Comparison of ENCODE assay signal across 8 cellular contexts in genomic region chr2:193348055-193348454, GRCh38.
DNase-seq lines count a peak whose midpoint lies in the region; ATAC-seq, FAIRE-seq and TF ChIP-seq lines count a peak whose summit lies in the region.

No MANE protein-coding gene starts in this region.

- H3K27ac ChIP-seq in Panc1 (ENCODE audit: low read length): peak overlapping the region; percentile 79
- peak overlapping the region; percentile 79 for H3K27ac ChIP-seq in smooth muscle cell (ENCODE audit: low read depth)

- POLR2A ChIA-PET in Panc1 (lab: Charles Lee): no interaction called here

- no peaks in the 10 kb centered on the region for H4K20me1 ChIP-seq in smooth muscle cell (ENCODE audit: low read depth)

- H3K27me3 ChIP-seq in Panc1 (ENCODE audit: control insufficient read depth, insufficient read depth, low read length) (no peaks in the 10 kb centered on the region), smooth muscle cell (ENCODE audit: low read depth) (no peaks in the 10 kb centered on the region)

- in situ Hi-C loops in Panc1 (cut with HindIII; ENCODE audit: low pct_unique_long_range_greater_than_20kb, low sequenced_read_pairs): no loop called here

- 86% methylated on average over 2 of the region's 2 CpGs for WGBS in smooth muscle cell (ENCODE audit: low lambda C conversion rate)

- peak overlapping the region; percentile 73 for H3K4me3 Mint-ChIP-seq in T-helper 2 cell treated with Interferon-gamma antibody and Interleukin-4, amounts not matched to agents 5 μg/mL and 100 μg/mL, for 36 hours

- H3K27ac Mint-ChIP-seq in T-helper 2 cell treated with Interferon-gamma antibody and Interleukin-4, amounts not matched to agents 5 μg/mL and 100 μg/mL, for 36 hours: no peak overlapping the region

- H3K4me3 ChIP-seq in Panc1 (ENCODE audit: low read depth in 2 of 2, low read length in 2 of 2) (peak overlapping the region; percentile 43 to 61), epithelial cell of proximal tubule (ENCODE audit: low read depth, low read length) (peak overlapping the region; percentile 60), smooth muscle cell (peak overlapping the region; percentile 19)

- H3K4me1 ChIP-seq in Panc1 (ENCODE audit: control insufficient read depth, insufficient read depth, low read length) (peaks cover 5% of the 10 kb centered on the region; the same call in 1 of the 2 replicates), smooth muscle cell (ENCODE audit: low read depth) (no peaks in the 10 kb centered on the region)

- no peak for DNase-seq in T-helper 2 cell treated with Interferon-gamma antibody and Interleukin-4, amounts not matched to agents 5 μg/mL and 100 μg/mL, for 36 hours (ENCODE audit: low spot score)
- DNase-seq in T-helper 2 cell: no peak
- DNase-seq in Panc1 (ENCODE audit: low read depth, low spot score): no peak
- DNase-seq in epithelial cell of proximal tubule (ENCODE audit: low read depth): no peak
- no peak for DNase-seq in smooth muscle cell (lab: John Stamatoyannopoulos, UW; ENCODE audit: unreplicated experiment)
- DNase-seq in stimulated activated CD4-positive, alpha-beta T cell treated with anti-CD3 and anti-CD28 coated beads, Interleukin-2, amount 100 ng/mL, for 24 hours: no peak
- DNase-seq in frontal cortex (ENCODE audit: low spot score in 2 of 2): no peak

- no peaks in the 10 kb centered on the region for H3F3A ChIP-seq in smooth muscle cell (ENCODE audit: low read depth)

- ATAC-seq in Panc1 (0 out of 2 replicates have a peak, but pooled peaks have one; percentile 34), GM19035 (IDR thresholded peaks at IDR 0.05; ENCODE audit: unreplicated experiment) (no peak)

- CTCF ChIA-PET in Panc1 (lab: Charles Lee): no interaction called here

- no peaks in the 10 kb centered on the region for H3K79me2 ChIP-seq in smooth muscle cell (ENCODE audit: low read depth)

- H2AFZ ChIP-seq in smooth muscle cell (ENCODE audit: low read depth): peak overlapping the region; percentile 92

- no peak for FAIRE-seq in frontal cortex (lab: Jason Lieb, UNC)

- no TSS peak for BruUV-seq in Panc1 (replicated peaks; lab: Mats Ljungman, UMichigan)

- H3K36me3 ChIP-seq in Panc1 (ENCODE audit: control insufficient read depth, insufficient read depth, low read length) (no peaks in the 10 kb centered on the region; the same call in 1 of the 2 replicates), smooth muscle cell (ENCODE audit: low read depth) (no peaks in the 10 kb centered on the region)

- peaks cover 5% of the 10 kb centered on the region for H3K4me1 Mint-ChIP-seq in T-helper 2 cell treated with Interferon-gamma antibody and Interleukin-4, amounts not matched to agents 5 μg/mL and 100 μg/mL, for 36 hours (ENCODE audit: low read depth)

- peak overlapping the region; percentile 79 for H3K4me2 ChIP-seq in smooth muscle cell

- intact Hi-C loops in Panc1 (cut with micrococcal nuclease; ENCODE audit: unreplicated experiment): no loop called here

- H3K9ac ChIP-seq in smooth muscle cell (ENCODE audit: low read depth): peak overlapping the region; percentile 42

- no peaks in the 10 kb centered on the region for H3K36me3 Mint-ChIP-seq in T-helper 2 cell treated with Interferon-gamma antibody and Interleukin-4, amounts not matched to agents 5 μg/mL and 100 μg/mL, for 36 hours (ENCODE audit: low read depth)

- TF ChIP-seq CTCF in Panc1 (IDR thresholded peaks at IDR 0.05) (no peak), epithelial cell of proximal tubule (conservative IDR thresholded peaks at IDR 0.05; ENCODE audit: low read depth, low read length) (no peak), smooth muscle cell (IDR thresholded peaks at IDR 0.05; ENCODE audit: borderline replicate concordance, insufficient read depth, poor library complexity, severe bottlenecking) (no peak)

- no peaks in the 10 kb centered on the region for H3K27me3 Mint-ChIP-seq in T-helper 2 cell treated with Interferon-gamma antibody and Interleukin-4, amounts not matched to agents 5 μg/mL and 100 μg/mL, for 36 hours (ENCODE audit: low read depth)

- no peaks in the 10 kb centered on the region for H3K9me3 ChIP-seq in Panc1 (ENCODE audit: control insufficient read depth, insufficient read depth, low read depth, low read length)
- H3K9me3 ChIP-seq in smooth muscle cell (replicated peaks; ENCODE audit: low read depth): no peaks in the 10 kb centered on the region

- no peaks in the 10 kb centered on the region for H3K9me3 Mint-ChIP-seq in T-helper 2 cell treated with Interferon-gamma antibody and Interleukin-4, amounts not matched to agents 5 μg/mL and 100 μg/mL, for 36 hours
